In the genomic region with DNA sequence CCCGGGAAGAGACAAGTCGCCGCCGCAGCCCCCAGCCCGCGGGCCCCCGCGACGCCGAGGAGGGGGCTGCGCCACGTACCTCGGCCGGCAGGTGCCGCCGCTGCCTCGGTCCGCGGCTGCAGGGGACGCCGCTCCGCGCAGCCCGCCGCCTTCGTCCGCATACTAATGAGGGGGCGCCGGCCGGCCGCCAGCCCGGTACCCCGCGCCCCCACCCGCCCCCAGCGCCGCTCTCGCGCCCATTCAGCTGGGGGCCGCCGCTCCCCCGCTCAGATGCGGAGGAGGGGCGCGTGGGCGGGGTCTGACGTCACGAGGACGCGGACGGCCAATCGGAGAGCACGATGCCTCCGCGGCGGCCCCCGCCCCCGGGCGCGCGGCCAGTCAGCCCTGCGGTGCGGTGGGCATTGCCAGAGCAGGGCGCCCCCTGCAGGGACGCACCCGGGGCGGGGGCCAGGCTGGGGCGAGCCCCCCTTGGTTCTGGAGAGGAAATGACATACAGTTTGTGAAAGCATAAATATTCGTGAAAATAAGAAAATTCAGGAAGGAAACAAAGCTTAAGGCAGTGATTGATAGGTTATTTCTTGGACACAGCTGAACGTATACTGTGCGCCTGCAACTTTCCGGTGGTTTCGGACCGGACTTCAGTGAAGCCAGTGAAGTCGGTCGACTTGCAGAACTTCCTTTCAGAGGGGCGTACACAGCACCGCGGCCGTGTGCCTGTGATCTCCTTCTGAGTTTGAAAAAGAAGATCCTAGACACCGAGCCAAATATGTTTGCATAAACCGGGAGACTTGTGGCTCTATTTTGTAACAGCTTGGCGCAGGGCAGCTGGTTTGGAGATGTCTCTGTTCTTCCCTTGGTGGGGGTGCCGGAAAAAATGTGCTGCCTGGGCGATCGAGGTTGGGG, we compare ENCODE assay signal across 8 cellular contexts. TPM values are rescaled to one million over a fixed set of nuclear protein-coding genes. Genes with fewer than 3 reads are reported as not detected.
DNase-seq lines count a peak whose midpoint lies in the region; ATAC-seq lines count a peak whose summit lies in the region.

TSS of gene ST3GAL5 (minus strand) at position 246 of the 903 bp plus-strand sequence. CDS start at position 161, 85 bp downstream.

- ATAC-seq in GM18873 (IDR thresholded peaks at IDR 0.05; ENCODE audit: low FRiP score, unreplicated experiment) (peak; percentile 78), HG03139 (IDR thresholded peaks at IDR 0.05; ENCODE audit: unreplicated experiment) (peak; percentile 71)

- DNase-seq in AG08396 (ENCODE audit: low spot score) (peak; percentile 95), NCI-H446 treated with DMSO at 0.1 percent for 48 hours (lab: John Stamatoyannopoulos, UW) (peak; percentile 59), cerebellum (ENCODE audit: low spot score) (peak; percentile 95), kidney glomerular epithelial cell (lab: John Stamatoyannopoulos, UW) (peak; percentile 65)
- peak; percentile 92 for DNase-seq in activated CD4-positive, alpha-beta T cell treated with anti-CD3 and anti-CD28 coated beads for 1 hour
- peak; percentile 80 to 94 (median 90) for DNase-seq in stimulated activated CD4-positive, alpha-beta T cell treated with anti-CD3 and anti-CD28 coated beads, Interleukin-1b, Interleukin-23, amount 100 ng/mL, for 24 hours (ENCODE audit: low read depth in 4 of 4, low spot score in 1 of 4)

RNA-seq across cellular contexts. Expression of gene ST3GAL5, which starts in this region (rescaled TPM):
- 61.9 TPM for total RNA-seq in cerebellum

Comparison
In these comparisons a context has a peak if more than half of its experiments do, and no peak if none do; other contexts are left out.
1. Peak in every context shown above with its lines: DNase-seq and ATAC-seq.